Comparison of ENCODE assay signal across 35 cellular contexts in the genomic region with DNA sequence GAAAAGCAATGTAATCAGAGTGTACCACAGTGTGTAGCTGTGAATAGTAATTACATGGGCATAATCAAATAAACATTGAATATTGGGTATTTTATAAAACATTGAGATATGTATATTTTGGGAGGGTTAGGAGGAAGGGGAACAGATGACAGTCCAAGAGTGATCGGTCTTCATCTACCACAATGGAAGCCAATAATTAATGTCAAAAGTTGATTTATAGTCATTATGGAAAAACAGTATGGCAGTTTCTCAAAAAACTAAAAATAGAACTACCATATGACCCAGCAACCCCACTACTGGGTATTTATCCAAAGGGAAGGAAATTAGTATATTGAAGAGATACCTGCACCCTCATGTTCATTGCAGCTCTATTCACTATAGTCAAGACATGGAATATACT.
"Had no signal": no experiment of that assay in that cellular context is flagged by ENCODE, and none has a peak within 500 bp of the region (broad histone marks: within the 10 kb centered on the region; RNA-seq: fewer than 3 reads in every experiment).

No MANE protein-coding gene starts in this region.

- H3K27me3 ChIP-seq: MG63 had no signal

- H3K36me3 ChIP-seq: MG63 had no signal

- H3K4me3 ChIP-seq: MG63 had no signal

- DNase-seq: Karpas-422, Kasumi-1, MG63, MM.1S, MV-4-11, NCI-H1048, NCI-H1092, NCI-H1092 treated with DMSO at 0.1 percent for 48 hours, NCI-H1105, NCI-H1105 treated with DMSO at 0.1 percent for 48 hours, NCI-H1417, NCI-H1417 treated with DMSO at 0.1 percent for 48 hours, NCI-H1436, NCI-H1436 treated with DMSO at 0.1 percent for 48 hours, NCI-H146, NCI-H1694, NCI-H1694 treated with DMSO at 0.1 percent for 48 hours, NCI-H187, NCI-H187 treated with DMSO at 0.1 percent for 48 hours, NCI-H1930, NCI-H2029, NCI-H2029 treated with DMSO at 0.1 percent for 48 hours, NCI-H2081, NCI-H2081 treated with DMSO at 0.1 percent for 48 hours, NCI-H2107, NCI-H2171, NCI-H2171 treated with DMSO at 0.1 percent for 48 hours, NCI-H2227 treated with DMSO at 0.1 percent for 48 hours, NCI-H226, NCI-H345, NCI-H446, NCI-H446 treated with DMSO at 0.1 percent for 48 hours, NCI-H510A, NCI-H510A treated with DMSO at 0.1 percent for 48 hours, NCI-H524 had no signal

- H3K9me3 ChIP-seq: MG63 had no signal
